In the genomic region with DNA sequence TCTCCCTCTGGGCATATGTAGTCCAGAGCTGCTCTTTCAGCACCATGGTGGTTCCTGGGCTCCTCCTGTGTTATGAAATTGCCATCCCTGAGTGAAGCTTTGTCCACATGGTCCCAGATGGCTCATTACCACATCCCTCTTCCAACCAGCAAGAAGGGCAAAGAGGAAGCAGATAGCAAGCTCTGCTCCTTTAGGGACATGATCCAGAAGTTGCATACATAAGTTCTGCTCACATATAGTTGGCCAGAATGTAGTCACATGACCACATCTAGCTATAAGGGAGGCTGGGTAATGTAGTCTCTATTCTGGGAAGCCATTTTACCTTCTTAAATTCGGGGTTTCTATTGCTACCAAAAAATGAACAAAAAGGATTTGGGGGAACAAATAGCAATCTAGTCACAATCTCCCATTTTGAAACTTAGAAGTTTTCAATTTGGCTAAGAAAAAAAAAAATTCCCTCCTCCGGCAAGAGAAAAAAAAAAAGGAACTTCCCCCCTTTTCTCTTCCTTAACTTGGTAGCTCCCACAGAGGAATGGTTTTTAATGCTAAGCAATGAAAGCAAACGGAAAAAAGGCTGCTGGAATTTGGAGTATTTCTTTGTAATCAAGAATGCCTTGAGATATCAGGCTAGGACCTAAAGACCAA, we compare ENCODE assay signal across 9 cellular contexts.
DNase-seq lines count a peak whose midpoint lies in the region; ATAC-seq and TF ChIP-seq lines count a peak whose summit lies in the region.
"Had no signal": no experiment of that assay in that cellular context is flagged by ENCODE, and none has a peak within 500 bp of the region (broad histone marks: within the 10 kb centered on the region; RNA-seq: fewer than 3 reads in every experiment).

No MANE protein-coding gene starts in this region.

- H3K27ac ChIP-seq in ectodermal cell (ENCODE audit: insufficient read depth, low read depth, low read length, poor library complexity, severe bottlenecking) (peak overlapping the region; percentile 44), colonic mucosa (no peak overlapping the region)

- no peak overlapping the region for H3K9ac ChIP-seq in colonic mucosa (ENCODE audit: low read depth in 2 of 2, low read length in 2 of 2)

- 0% methylated on average over 1 to 2 of the region's 3 CpGs for WGBS in ectodermal cell, 2 experiments

- H3K36me3 ChIP-seq in ectodermal cell (ENCODE audit: control insufficient read depth, insufficient read depth, low read length) = no peaks in the 10 kb centered on the region
- H3K36me3 ChIP-seq in colonic mucosa = no peaks in the 10 kb centered on the region

- no peaks in the 10 kb centered on the region for H3K4me1 ChIP-seq in ectodermal cell (ENCODE audit: control insufficient read depth, insufficient read depth, low read length)
- H3K4me1 ChIP-seq in colonic mucosa = no peaks in the 10 kb centered on the region

- DNase-seq in A172 (ENCODE audit: low spot score) = peak; percentile 51
- DNase-seq in NOMO-1 treated with DMSO at 0.1 percent for 48 hours (lab: John Stamatoyannopoulos, UW; ENCODE audit: unreplicated experiment) = peak; percentile 80
- peak; percentile 57 for DNase-seq in myocyte (ENCODE audit: low read depth)
- no peak for DNase-seq in colonic mucosa
- no peak for DNase-seq in posterior vena cava (ENCODE audit: low spot score)
- DNase-seq: activated naive CD8-positive, alpha-beta T cell treated with anti-CD3 and anti-CD28 coated beads, Interleukin-2, amount 10 ng/mL, durations not matched to agents 7 days and 5 days had no signal

- H3K9me3 ChIP-seq in ectodermal cell (ENCODE audit: control insufficient read depth, low read length) (no peaks in the 10 kb centered on the region), colonic mucosa (no peaks in the 10 kb centered on the region)

- no peak overlapping the region for H3K4me3 ChIP-seq in ectodermal cell (ENCODE audit: insufficient read depth, low read depth, low read length)
- no peak overlapping the region for H3K4me3 ChIP-seq in colonic mucosa

- no peaks in the 10 kb centered on the region for H3K27me3 ChIP-seq in ectodermal cell (ENCODE audit: control insufficient read depth, insufficient read depth, low read length, poor library complexity, severe bottlenecking)
- no peaks in the 10 kb centered on the region for H3K27me3 ChIP-seq in colonic mucosa

- ATAC-seq in GM19452 (IDR thresholded peaks at IDR 0.05; ENCODE audit: unreplicated experiment) (peak; percentile 60), HG02763 (IDR thresholded peaks at IDR 0.05; ENCODE audit: unreplicated experiment) (no peak)

- TF ChIP-seq CTCF in colonic mucosa (IDR thresholded peaks at IDR 0.05) = no peak

- intact Hi-C loops in colonic mucosa (cut with DNase I) = no loop called here
- intact Hi-C loops in posterior vena cava (cut with DNase I) = no loop called here

Comparison
In these comparisons a context has a peak if more than half of its experiments do, and no peak if none do; other contexts are left out.
1. DNase-seq: peak in A172 (single experiment), NOMO-1 treated with DMSO at 0.1 percent for 48 hours (single experiment) and myocyte (single experiment); none in colonic mucosa (single experiment) and posterior vena cava (single experiment).